Comparison of ENCODE assay signal across 12 cellular contexts in genomic region chr1:61202854-61203603, GRCh38.
A peak's percentile ranks its signal among the peaks of the same experiment; 100 is the strongest.
DNase-seq lines count a peak whose midpoint lies in the region; ATAC-seq, FAIRE-seq and TF ChIP-seq lines count a peak whose summit lies in the region.
"Had no signal": no experiment of that assay in that cellular context is flagged by ENCODE, and none has a peak within 500 bp of the region (broad histone marks: within the 10 kb centered on the region; RNA-seq: fewer than 3 reads in every experiment).

No MANE protein-coding gene starts in this region.

- no peak for ATAC-seq in HepG2
- no peak for ATAC-seq in HG02938 (IDR thresholded peaks at IDR 0.05; ENCODE audit: unreplicated experiment)
- ATAC-seq: activated CD8-positive, alpha-beta T cell treated with anti-CD3 and anti-CD28 coated beads for 36 hours had no signal

- no peak for TF ChIP-seq EP300 in HepG2 (IDR thresholded peaks at IDR 0.05; ENCODE audit: low read depth in 2 of 2, low read length in 2 of 2)
- no peak for TF ChIP-seq EP300 in HepG2 (CRISPR knock-in tag; IDR thresholded peaks at IDR 0.05; ENCODE audit: borderline replicate concordance)

- no peaks in the 10 kb centered on the region; the same call in 1 of the 2 replicates for H4K20me1 ChIP-seq in HepG2 (ENCODE audit: insufficient read depth, low read length)

- no peaks in the 10 kb centered on the region for H3K27me3 Mint-ChIP-seq in endodermal cell (ENCODE audit: insufficient read depth)
- H3K27me3 Mint-ChIP-seq: activated CD8-positive, alpha-beta T cell treated with anti-CD3 and anti-CD28 coated beads for 36 hours; activated naive CD8-positive, alpha-beta T cell treated with anti-CD3 and anti-CD28 coated beads for 36 hours had no signal

- no TSS peak for BruUV-seq in HepG2 (replicated peaks; lab: Mats Ljungman, UMichigan)

- H3K4me3 Mint-ChIP-seq in endodermal cell: no peak overlapping the region
- H3K4me3 Mint-ChIP-seq: activated CD8-positive, alpha-beta T cell treated with anti-CD3 and anti-CD28 coated beads for 36 hours; activated naive CD8-positive, alpha-beta T cell treated with anti-CD3 and anti-CD28 coated beads for 36 hours had no signal

- no peak overlapping the region for H2AFZ ChIP-seq in HepG2 (ENCODE audit: low read length)

- H3K9me3 ChIP-seq in HepG2 (ENCODE audit: low read length) (no peaks in the 10 kb centered on the region), subcutaneous abdominal adipose tissue (ENCODE audit: control insufficient read depth in 5 of 5, low read length in 5 of 5) (no peaks in the 10 kb centered on the region), endodermal cell (ENCODE audit: control insufficient read depth, low read length) (no peaks in the 10 kb centered on the region)

- FAIRE-seq in HepG2 (lab: Jason Lieb, UNC): no peak

- DNase-seq in HFF-Myc (ENCODE audit: extremely low read depth, low read depth): no peak
- DNase-seq in dedifferentiated amniotic fluid mesenchymal stem cell (ENCODE audit: extremely low spot score): peak; percentile 24
- DNase-seq in HepG2 (ENCODE audit: low spot score): no peak
- DNase-seq in HT-29 (ENCODE audit: low spot score): no peak
- no peak for DNase-seq in endodermal cell
- DNase-seq in NK-92 (lab: John Stamatoyannopoulos, UW; ENCODE audit: unreplicated experiment): no peak
- DNase-seq: activated CD8-positive, alpha-beta T cell treated with anti-CD3 and anti-CD28 coated beads for 36 hours; activated naive CD8-positive, alpha-beta T cell treated with anti-CD3 and anti-CD28 coated beads for 36 hours; Calu3; T-helper 2 cell had no signal

- TF ChIP-seq RAD21 in HepG2 (CRISPR knock-in tag; IDR thresholded peaks at IDR 0.05): no peak

- no peak overlapping the region for H3K4me2 ChIP-seq in HepG2 (ENCODE audit: low read depth, low read length)

- intact Hi-C loops in HepG2 (cut with micrococcal nuclease; ENCODE audit: unreplicated experiment): no loop called here

- 92% methylated on average over 11 of the region's 11 CpGs for WGBS in HepG2 (ENCODE audit: low lambda C conversion rate)
- WGBS in endodermal cell (ENCODE audit: insufficient coverage in 1 of 2, insufficient read length in 1 of 2), 2 experiments: 93 to 100% methylated on average over 5 to 11 of the region's 11 CpGs

- H3K4me3 ChIP-seq in HFF-Myc (replicated peaks; ENCODE audit: low read depth, low read length) (peak overlapping the region; percentile 12), HepG2 (replicated peaks in 1 of 3; ENCODE audit: insufficient read depth in 1 of 3, low read depth in 2 of 3, low read length in 3 of 3) (no peak overlapping the region), subcutaneous abdominal adipose tissue (ENCODE audit: low read depth in 1 of 5, low read length in 5 of 5) (peak overlapping the region; percentile 52 to 72 (median 58)), endodermal cell (ENCODE audit: low read length) (no peak overlapping the region)

- H3K27me3 ChIP-seq in HepG2 (ENCODE audit: control insufficient read depth in 1 of 2, insufficient read depth in 2 of 2, low read length in 2 of 2) (no peaks in the 10 kb centered on the region), subcutaneous abdominal adipose tissue (ENCODE audit: control insufficient read depth in 5 of 5, insufficient read depth in 4 of 5, low read length in 5 of 5) (no peaks in the 10 kb centered on the region), endodermal cell (ENCODE audit: control insufficient read depth, insufficient read depth, low read length, poor library complexity, severe bottlenecking) (no peaks in the 10 kb centered on the region)

- TF ChIP-seq POLR2A in HepG2 (IDR thresholded peaks at IDR 0.05; ENCODE audit: insufficient read depth in 1 of 2, low read depth in 2 of 2, low read length in 2 of 2): no peak

- H3K36me3 ChIP-seq in HepG2 (replicated peaks in 1 of 2; ENCODE audit: control insufficient read depth in 1 of 2, insufficient read depth in 2 of 2, low read length in 2 of 2) (no peaks in the 10 kb centered on the region), subcutaneous abdominal adipose tissue (ENCODE audit: control insufficient read depth in 5 of 5, insufficient read depth in 5 of 5, low read length in 5 of 5) (no peaks in the 10 kb centered on the region), endodermal cell (ENCODE audit: control insufficient read depth, insufficient read depth, low read length) (no peaks in the 10 kb centered on the region)

- H3K4me1 Mint-ChIP-seq in endodermal cell: peaks cover 8% of the 10 kb centered on the region
- H3K4me1 Mint-ChIP-seq: activated naive CD8-positive, alpha-beta T cell treated with anti-CD3 and anti-CD28 coated beads for 36 hours had no signal

- no peak overlapping the region for H3K27ac ChIP-seq in HepG2 (ENCODE audit: extremely low read length, insufficient read depth, low read length)
- peak overlapping the region; percentile 80 for H3K27ac ChIP-seq in subcutaneous abdominal adipose tissue (ENCODE audit: low read depth, low read length)
- no peak overlapping the region for H3K27ac ChIP-seq in endodermal cell (ENCODE audit: low read depth, low read length)

- H3K27ac Mint-ChIP-seq in endodermal cell: no peak overlapping the region
- H3K27ac Mint-ChIP-seq: activated CD8-positive, alpha-beta T cell treated with anti-CD3 and anti-CD28 coated beads for 36 hours; activated naive CD8-positive, alpha-beta T cell treated with anti-CD3 and anti-CD28 coated beads for 36 hours had no signal

- no peaks in the 10 kb centered on the region for H3K36me3 Mint-ChIP-seq in endodermal cell (ENCODE audit: low read depth)
- H3K36me3 Mint-ChIP-seq: activated naive CD8-positive, alpha-beta T cell treated with anti-CD3 and anti-CD28 coated beads for 36 hours had no signal

- peaks cover 96% of the 10 kb centered on the region for H3K79me2 ChIP-seq in HepG2 (ENCODE audit: insufficient read depth, low read length)

- in situ Hi-C loops in HepG2 (cut with HindIII; ENCODE audit: extremely low pct_ligation_motif_present, low pct_unique_long_range_greater_than_20kb): no loop called here

- no peaks in the 10 kb centered on the region for H3K9me3 Mint-ChIP-seq in endodermal cell
- H3K9me3 Mint-ChIP-seq: activated CD8-positive, alpha-beta T cell treated with anti-CD3 and anti-CD28 coated beads for 36 hours; activated naive CD8-positive, alpha-beta T cell treated with anti-CD3 and anti-CD28 coated beads for 36 hours had no signal

- peaks cover 21% of the 10 kb centered on the region for H3K4me1 ChIP-seq in HepG2 (ENCODE audit: insufficient read depth, low read length)
- H3K4me1 ChIP-seq in subcutaneous abdominal adipose tissue (ENCODE audit: control insufficient read depth in 5 of 5, insufficient read depth in 5 of 5, low read length in 5 of 5): peaks cover 0 to 19% (median 10%) of the 10 kb centered on the region in 5 donors
- H3K4me1 ChIP-seq in endodermal cell (ENCODE audit: control insufficient read depth, insufficient read depth, low read length): no peaks in the 10 kb centered on the region

- no peak for TF ChIP-seq CTCF in HFF-Myc (IDR thresholded peaks at IDR 0.05; ENCODE audit: low read depth, low read length, missing control alignments)
- TF ChIP-seq CTCF in HepG2 (CRISPR knock-in tag; IDR thresholded peaks at IDR 0.05): no peak
- no peak for TF ChIP-seq CTCF in endodermal cell (conservative IDR thresholded peaks at IDR 0.05)

- H3K9ac ChIP-seq in HepG2 (ENCODE audit: insufficient read depth, low read depth, low read length): no peak overlapping the region
- peak overlapping the region; percentile 12 to 64 (median 56) for H3K9ac ChIP-seq in subcutaneous abdominal adipose tissue (ENCODE audit: low read length in 5 of 5)
- no peak overlapping the region for H3K9ac ChIP-seq in endodermal cell (ENCODE audit: extremely low read depth, low read length, poor library complexity, severe bottlenecking)

- CTCF ChIA-PET in HepG2 (lab: Yijun Ruan, JAX; ENCODE audit: low intra/inter-chr PET ratio, low total read pairs): no interaction called here

- POLR2A ChIA-PET in HepG2 (lab: Yijun Ruan, JAX): no interaction called here

TF ChIP-seq in HepG2, 621 proteins besides CTCF, POLR2A, EP300 and RAD21:
- TF ChIP-seq PLSCR1 (CRISPR knock-in tag; IDR thresholded peaks at IDR 0.05; ENCODE audit: borderline replicate concordance): no peak
- TF ChIP-seq PPARG (CRISPR knock-in tag; conservative IDR thresholded peaks at IDR 0.05): no peak
- peak; percentile 54 for TF ChIP-seq MAFF (IDR thresholded peaks at IDR 0.05; ENCODE audit: low read depth, low read length)
- no peak for TF ChIP-seq BRD4 (CRISPR knock-in tag; IDR thresholded peaks at IDR 0.05)
- no peak for TF ChIP-seq HOXA5 (CRISPR knock-in tag; IDR thresholded peaks at IDR 0.05)
- no peak for TF ChIP-seq ZNF260 (CRISPR knock-in tag; IDR thresholded peaks at IDR 0.05; ENCODE audit: borderline replicate concordance, low read depth)
- TF ChIP-seq ZNF570 (CRISPR knock-in tag; IDR thresholded peaks at IDR 0.05; ENCODE audit: borderline replicate concordance): no peak
- TF ChIP-seq RFX1 (IDR thresholded peaks at IDR 0.05): no peak
- TF ChIP-seq, protein P1, sequence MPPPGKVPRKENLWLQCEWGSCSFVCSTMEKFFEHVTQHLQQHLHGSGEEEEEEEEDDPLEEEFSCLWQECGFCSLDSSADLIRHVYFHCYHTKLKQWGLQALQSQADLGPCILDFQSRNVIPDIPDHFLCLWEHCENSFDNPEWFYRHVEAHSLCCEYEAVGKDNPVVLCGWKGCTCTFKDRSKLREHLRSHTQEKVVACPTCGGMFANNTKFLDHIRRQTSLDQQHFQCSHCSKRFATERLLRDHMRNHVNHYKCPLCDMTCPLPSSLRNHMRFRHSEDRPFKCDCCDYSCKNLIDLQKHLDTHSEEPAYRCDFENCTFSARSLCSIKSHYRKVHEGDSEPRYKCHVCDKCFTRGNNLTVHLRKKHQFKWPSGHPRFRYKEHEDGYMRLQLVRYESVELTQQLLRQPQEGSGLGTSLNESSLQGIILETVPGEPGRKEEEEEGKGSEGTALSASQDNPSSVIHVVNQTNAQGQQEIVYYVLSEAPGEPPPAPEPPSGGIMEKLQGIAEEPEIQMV (CRISPR knock-in tag; IDR thresholded peaks at IDR 0.05; ENCODE audit: low read depth): no peak
- TF ChIP-seq RFXANK (CRISPR knock-in tag; IDR thresholded peaks at IDR 0.05): no peak
- TF ChIP-seq CEBPB (IDR thresholded peaks at IDR 0.05; ENCODE audit: borderline replicate concordance, low read depth, low read length): peak; percentile 59
- peak; percentile 62 to 70 for TF ChIP-seq MAFK (conservative IDR thresholded peaks at IDR 0.05 in 1 of 2, IDR thresholded peaks at IDR 0.05 in 1 of 2; ENCODE audit: low read length in 2 of 2)

Comparison
In these comparisons a context has a peak if more than half of its experiments do, and no peak if none do; other contexts are left out.
1. H3K4me3 ChIP-seq: peak in HFF-Myc (single experiment) and subcutaneous abdominal adipose tissue (5 of 5); none in HepG2 (0 of 3) and endodermal cell (single experiment).
2. H3K9ac ChIP-seq: peak in subcutaneous abdominal adipose tissue (5 of 5); none in HepG2 (single experiment) and endodermal cell (single experiment).